ENCODE assay signal across 22 cellular contexts in genomic region chr17:78939615-78940014, GRCh38. TPM values are rescaled to one million over a fixed set of nuclear protein-coding genes. Genes with fewer than 3 reads are reported as not detected.
DNase-seq lines count a peak whose midpoint lies in the region; FAIRE-seq and TF ChIP-seq lines count a peak whose summit lies in the region.
"Had no signal": no experiment of that assay in that cellular context is flagged by ENCODE, and none has a peak within 500 bp of the region (broad histone marks: within the 10 kb centered on the region; RNA-seq: fewer than 3 reads in every experiment).

No MANE protein-coding gene starts in this region.

- H4K20me1 ChIP-seq in astrocyte (ENCODE audit: insufficient read depth, low read length): no peaks in the 10 kb centered on the region

- DNase-seq in A172 (ENCODE audit: low spot score) (peak; percentile 63), HTR-8/SVneo (ENCODE audit: insufficient read length, low spot score) (no peak), astrocyte (ENCODE audit: low read depth) (peak; percentile 53), kidney glomerular epithelial cell (lab: John Stamatoyannopoulos, UW) (peak; percentile 16), WERI-Rb-1 (no peak), NOMO-1 treated with dmso at 0.1 percent for 144 hours (lab: John Stamatoyannopoulos, UW; ENCODE audit: unreplicated experiment) (no peak), glutamatergic neuron (no peak), globus pallidus (ENCODE audit: low spot score) (no peak)
- DNase-seq: activated CD4-positive, alpha-beta T cell treated with anti-CD3 and anti-CD28 coated beads, Interleukin-2, amount 10 ng/mL, durations not matched to agents 24 days and 14 days; amygdala; DMS53; endodermal cell; hippocampal formation; MV-4-11; natural killer cell; NCI-H187 treated with DMSO at 0.1 percent for 48 hours; uterus had no signal

- H3K4me2 ChIP-seq in astrocyte (ENCODE audit: low read length): peak overlapping the region; percentile 54

- H3K9me3 Mint-ChIP-seq in astrocyte (ENCODE audit: unreplicated experiment): no peaks in the 10 kb centered on the region
- peaks cover 4% of the 10 kb centered on the region for H3K9me3 Mint-ChIP-seq in glutamatergic neuron (ENCODE audit: unreplicated experiment)
- H3K9me3 Mint-ChIP-seq: activated CD4-positive, alpha-beta T cell treated with anti-CD3 and anti-CD28 coated beads, Interleukin-2, amount 10 ng/mL, durations not matched to agents 24 days and 14 days; endodermal cell; IgD-negative memory B cell; memory B cell; natural killer cell had no signal

- no peak for TF ChIP-seq CTCF in astrocyte (IDR thresholded peaks at IDR 0.05; ENCODE audit: insufficient read depth, low read depth, low read length)
- TF ChIP-seq CTCF in WERI-Rb-1 (IDR thresholded peaks at IDR 0.05; ENCODE audit: low read depth, low read length): no peak
- TF ChIP-seq CTCF in glutamatergic neuron (IDR thresholded peaks at IDR 0.05; ENCODE audit: partially characterized antibody, unreplicated experiment): no peak

- H2AFZ ChIP-seq in astrocyte (ENCODE audit: low read depth, low read length): no peak overlapping the region

- no peak overlapping the region for H3K27ac Mint-ChIP-seq in astrocyte (ENCODE audit: unreplicated experiment)
- H3K27ac Mint-ChIP-seq in glutamatergic neuron (ENCODE audit: unreplicated experiment): no peak overlapping the region
- H3K27ac Mint-ChIP-seq: activated CD4-positive, alpha-beta T cell treated with anti-CD3 and anti-CD28 coated beads, Interleukin-2, amount 10 ng/mL, durations not matched to agents 24 days and 14 days; endodermal cell; IgD-negative memory B cell; memory B cell; natural killer cell had no signal

- H3K79me2 ChIP-seq in astrocyte (ENCODE audit: insufficient read depth, low read length): no peaks in the 10 kb centered on the region

- H3K4me3 Mint-ChIP-seq in astrocyte (ENCODE audit: unreplicated experiment) (no peak overlapping the region), glutamatergic neuron (ENCODE audit: unreplicated experiment) (no peak overlapping the region)
- H3K4me3 Mint-ChIP-seq: activated CD4-positive, alpha-beta T cell treated with anti-CD3 and anti-CD28 coated beads, Interleukin-2, amount 10 ng/mL, durations not matched to agents 24 days and 14 days; CD14-positive monocyte; endodermal cell; IgD-negative memory B cell; memory B cell; natural killer cell had no signal

- H3K27me3 ChIP-seq in astrocyte (ENCODE audit: insufficient read depth, low read length) (no peaks in the 10 kb centered on the region), WERI-Rb-1 (ENCODE audit: insufficient read depth, low read depth, severe bottlenecking) (no peaks in the 10 kb centered on the region)
- H3K27me3 ChIP-seq: uterus had no signal

- H3K9me3 ChIP-seq in astrocyte (ENCODE audit: insufficient read depth, low read depth, low read length) (no peaks in the 10 kb centered on the region), WERI-Rb-1 (ENCODE audit: severe bottlenecking) (no peaks in the 10 kb centered on the region)
- H3K9me3 ChIP-seq: prostate gland, uterus had no signal

- peak overlapping the region; percentile 46 for H3K9ac ChIP-seq in astrocyte (ENCODE audit: low read length)

- H3K27ac ChIP-seq in astrocyte (ENCODE audit: low read depth, low read length) (peak overlapping the region; percentile 42), WERI-Rb-1 (no peak overlapping the region)
- H3K27ac ChIP-seq: prostate gland had no signal

- FAIRE-seq in HTR-8/SVneo (lab: Jason Lieb, UNC) (peak; percentile 65), astrocyte (lab: Jason Lieb, UNC) (no peak)
- FAIRE-seq: keratinocyte had no signal

- H3K27me3 Mint-ChIP-seq in astrocyte (ENCODE audit: low read depth, unreplicated experiment) (peaks cover 7% of the 10 kb centered on the region), glutamatergic neuron (ENCODE audit: unreplicated experiment) (peaks cover 10% of the 10 kb centered on the region)

- H3K4me1 Mint-ChIP-seq in astrocyte (ENCODE audit: low read depth, unreplicated experiment): peaks cover 21% of the 10 kb centered on the region
- peaks cover 10% of the 10 kb centered on the region for H3K4me1 Mint-ChIP-seq in glutamatergic neuron (ENCODE audit: low read depth, unreplicated experiment)
- H3K4me1 Mint-ChIP-seq: activated CD4-positive, alpha-beta T cell treated with anti-CD3 and anti-CD28 coated beads, Interleukin-2, amount 10 ng/mL, durations not matched to agents 24 days and 14 days; endodermal cell; IgD-negative memory B cell; memory B cell; natural killer cell had no signal

- H3K4me3 ChIP-seq in astrocyte (ENCODE audit: insufficient read depth, low read depth, low read length) (no peak overlapping the region), WERI-Rb-1 (ENCODE audit: low read depth, low read length) (no peak overlapping the region)
- H3K4me3 ChIP-seq: prostate gland, uterus had no signal

- H3K36me3 Mint-ChIP-seq in astrocyte (ENCODE audit: low read depth, unreplicated experiment) (no peaks in the 10 kb centered on the region), glutamatergic neuron (ENCODE audit: unreplicated experiment) (no peaks in the 10 kb centered on the region)
- H3K36me3 Mint-ChIP-seq: CD14-positive monocyte, IgD-negative memory B cell, memory B cell, natural killer cell had no signal

- H3K36me3 ChIP-seq in astrocyte (ENCODE audit: insufficient read depth, low read length): no peaks in the 10 kb centered on the region
- no peaks in the 10 kb centered on the region for H3K36me3 ChIP-seq in WERI-Rb-1
- H3K36me3 ChIP-seq: prostate gland, uterus had no signal

- peaks cover 40% of the 10 kb centered on the region for H3K4me1 ChIP-seq in astrocyte (ENCODE audit: insufficient read depth, low read length)

RNA-seq across cellular contexts. Expression of gene TIMP2, which starts 14.4 kb away (rescaled TPM):
- total RNA-seq in A172 (2014; rRNA removed; shearing (Covaris generic)): 257 and 279 TPM in 2 replicates
- total RNA-seq in astrocyte: 184 and 187 TPM in 2 replicates
- 121 TPM for total RNA-seq in glutamatergic neuron (ENCODE audit: unreplicated experiment)

RNA-seq across cellular contexts. Expression of gene CEP295NL, which starts 36.6 kb away (rescaled TPM):
- total RNA-seq in A172 (2014; rRNA removed; shearing (Covaris generic)): 0.81 and 0.89 TPM in 2 replicates
- total RNA-seq in astrocyte: 1.3 and 1.6 TPM in 2 replicates
- total RNA-seq in glutamatergic neuron (ENCODE audit: unreplicated experiment): 6.4 TPM

RNA-seq across cellular contexts. Expression of gene LGALS3BP, which starts 40.1 kb away (rescaled TPM):
- 352 and 514 TPM in 2 replicates for total RNA-seq in A172 (2014; rRNA removed; shearing (Covaris generic))
- 495 and 654 TPM in 2 replicates for total RNA-seq in astrocyte
- total RNA-seq in glutamatergic neuron (ENCODE audit: unreplicated experiment): 30.3 TPM

Comparison
In these comparisons a context has a peak if more than half of its experiments do, and no peak if none do; other contexts are left out.
1. DNase-seq: peak in A172 (single experiment), astrocyte (single experiment) and kidney glomerular epithelial cell (single experiment); none in HTR-8/SVneo (single experiment), WERI-Rb-1 (single experiment), NOMO-1 treated with dmso at 0.1 percent for 144 hours (single experiment), glutamatergic neuron (single experiment) and globus pallidus (single experiment).
2. RNA of gene LGALS3BP, which starts 40.1 kb away (total RNA-seq): 495 to 654 TPM in astrocyte and 352 to 514 TPM in A172; 30.3 TPM in glutamatergic neuron (single experiment); every median in the first group is over 10 times any median in the second.